11 cellular contexts compared by ENCODE assay signal in genomic region chr2:196247114-196247978, GRCh38.
A peak's percentile ranks its signal among the peaks of the same experiment; 100 is the strongest.
DNase-seq lines count a peak whose midpoint lies in the region; ATAC-seq and TF ChIP-seq lines count a peak whose summit lies in the region.
"Had no signal": no experiment of that assay in that cellular context is flagged by ENCODE, and none has a peak within 500 bp of the region (broad histone marks: within the 10 kb centered on the region; RNA-seq: fewer than 3 reads in every experiment).

No MANE protein-coding gene starts in this region.

- H3K27ac Mint-ChIP-seq in activated naive CD4-positive, alpha-beta T cell treated with anti-CD3 and anti-CD28 coated beads, Interleukin-2, amount 50 U/mL, for 24 hours = peak overlapping the region; percentile 84
- H3K27ac Mint-ChIP-seq in activated naive CD8-positive, alpha-beta T cell treated with anti-CD3 and anti-CD28 coated beads, Interleukin-2, amount 50 U/mL, for 24 hours = peak overlapping the region; percentile 73
- H3K27ac Mint-ChIP-seq: progenitor cell of endocrine pancreas had no signal

- 72 to 75% methylated on average over 8 of the region's 8 CpGs for WGBS in tibial nerve, 2 donors

- TF ChIP-seq EP300 in tibial nerve (IDR thresholded peaks at IDR 0.05) = peak in 1 of 2 donors; percentile 49

- H3K36me3 ChIP-seq in lower lobe of right lung (no peaks in the 10 kb centered on the region), tibial nerve (no peaks in the 10 kb centered on the region)
- H3K36me3 ChIP-seq: adrenal gland had no signal

- H3K4me3 Mint-ChIP-seq in activated naive CD4-positive, alpha-beta T cell treated with anti-CD3 and anti-CD28 coated beads, Interleukin-2, amount 50 U/mL, for 24 hours = no peak overlapping the region
- H3K4me3 Mint-ChIP-seq in activated naive CD8-positive, alpha-beta T cell treated with anti-CD3 and anti-CD28 coated beads, Interleukin-2, amount 50 U/mL, for 24 hours = no peak overlapping the region

- no peak for TF ChIP-seq CTCF in lower lobe of right lung (IDR thresholded peaks at IDR 0.05)
- TF ChIP-seq CTCF in tibial nerve (IDR thresholded peaks at IDR 0.05) = no peak

- intact Hi-C loops in lower lobe of right lung (cut with DNase I) (no loop called here), head of caudate nucleus (cut with DNase I) (no loop called here)

- H3K27ac ChIP-seq in lower lobe of right lung (peak overlapping the region; percentile 4), tibial nerve (peak overlapping the region in 3 of 4 donors; percentile 15 to 53 (median 47))

- H3K9me3 ChIP-seq in lower lobe of right lung = no peaks in the 10 kb centered on the region
- no peaks in the 10 kb centered on the region for H3K9me3 ChIP-seq in tibial nerve
- H3K9me3 ChIP-seq: adrenal gland had no signal

- no peak for ATAC-seq in activated naive CD8-positive, alpha-beta T cell treated with anti-CD3 and anti-CD28 coated beads, Interleukin-2, amount 50 U/mL, for 24 hours
- ATAC-seq in lower lobe of right lung = peak in 1 of 2 donors; percentile 57
- ATAC-seq: Panc1 had no signal

- no peak for TF ChIP-seq POLR2A in tibial nerve (IDR thresholded peaks at IDR 0.05)

- peaks cover 76% of the 10 kb centered on the region for H3K4me1 Mint-ChIP-seq in activated naive CD4-positive, alpha-beta T cell treated with anti-CD3 and anti-CD28 coated beads, Interleukin-2, amount 50 U/mL, for 24 hours
- peaks cover 88% of the 10 kb centered on the region for H3K4me1 Mint-ChIP-seq in activated naive CD8-positive, alpha-beta T cell treated with anti-CD3 and anti-CD28 coated beads, Interleukin-2, amount 50 U/mL, for 24 hours

- no peaks in the 10 kb centered on the region for H3K27me3 ChIP-seq in lower lobe of right lung (ENCODE audit: low read depth)
- no peaks in the 10 kb centered on the region for H3K27me3 ChIP-seq in tibial nerve
- H3K27me3 ChIP-seq: adrenal gland had no signal

- peaks cover 9% of the 10 kb centered on the region for H3K9me3 Mint-ChIP-seq in activated naive CD4-positive, alpha-beta T cell treated with anti-CD3 and anti-CD28 coated beads, Interleukin-2, amount 50 U/mL, for 24 hours
- peaks cover 10% of the 10 kb centered on the region for H3K9me3 Mint-ChIP-seq in activated naive CD8-positive, alpha-beta T cell treated with anti-CD3 and anti-CD28 coated beads, Interleukin-2, amount 50 U/mL, for 24 hours

- H3K4me3 ChIP-seq in lower lobe of right lung = no peak overlapping the region
- no peak overlapping the region for H3K4me3 ChIP-seq in tibial nerve
- H3K4me3 ChIP-seq: adrenal gland had no signal

- H3K36me3 Mint-ChIP-seq in activated naive CD4-positive, alpha-beta T cell treated with anti-CD3 and anti-CD28 coated beads, Interleukin-2, amount 50 U/mL, for 24 hours = peaks cover 7% of the 10 kb centered on the region
- H3K36me3 Mint-ChIP-seq in activated naive CD8-positive, alpha-beta T cell treated with anti-CD3 and anti-CD28 coated beads, Interleukin-2, amount 50 U/mL, for 24 hours (ENCODE audit: low read depth) = peaks cover 7% of the 10 kb centered on the region

- no peaks in the 10 kb centered on the region for H3K27me3 Mint-ChIP-seq in activated naive CD4-positive, alpha-beta T cell treated with anti-CD3 and anti-CD28 coated beads, Interleukin-2, amount 50 U/mL, for 24 hours
- no peaks in the 10 kb centered on the region for H3K27me3 Mint-ChIP-seq in activated naive CD8-positive, alpha-beta T cell treated with anti-CD3 and anti-CD28 coated beads, Interleukin-2, amount 50 U/mL, for 24 hours
- H3K27me3 Mint-ChIP-seq: progenitor cell of endocrine pancreas had no signal

- no peak for DNase-seq in activated naive CD4-positive, alpha-beta T cell treated with Interleukin-2 at 50 U/mL for 16 hours
- DNase-seq in activated naive CD8-positive, alpha-beta T cell treated with anti-CD3 and anti-CD28 coated beads, Interleukin-2, amount 50 U/mL, for 24 hours = no peak
- no peak for DNase-seq in lower lobe of right lung
- no peak for DNase-seq in tibial nerve (ENCODE audit: low spot score in 2 of 2)
- DNase-seq in head of caudate nucleus = no peak
- DNase-seq in T1000 (lab: John Stamatoyannopoulos, UW) = no peak
- DNase-seq in NCI-H1417 (lab: John Stamatoyannopoulos, UW) = no peak
- DNase-seq: adrenal gland had no signal

- H3K4me1 ChIP-seq in lower lobe of right lung (peaks cover 39% of the 10 kb centered on the region), tibial nerve (peaks cover 0 to 21% (median 12%) of the 10 kb centered on the region in 4 donors)
